In genomic region chr2:46535360-46535759, GRCh38 we compare ENCODE assay signal across 9 cellular contexts. TPM values are rescaled to one million over a fixed set of nuclear protein-coding genes. Genes with fewer than 3 reads are reported as not detected.
DNase-seq lines count a peak whose midpoint lies in the region; ATAC-seq and TF ChIP-seq lines count a peak whose summit lies in the region.
"Had no signal": no experiment of that assay in that cellular context is flagged by ENCODE, and none has a peak within 500 bp of the region (broad histone marks: within the 10 kb centered on the region; RNA-seq: fewer than 3 reads in every experiment).

No MANE protein-coding gene starts in this region.

- H3K27ac ChIP-seq in CD4-positive, CD25-positive, alpha-beta regulatory T cell (ENCODE audit: insufficient read depth, low read length, poor library complexity, severe bottlenecking): peak overlapping the region; percentile 42
- H3K27ac ChIP-seq in uterus: no peak overlapping the region

- peaks cover 10 to 62% (median 26%) of the 10 kb centered on the region in 4 donors for H3K4me1 Mint-ChIP-seq in CD4-positive, CD25-positive, alpha-beta regulatory T cell
- H3K4me1 Mint-ChIP-seq in activated T-helper 17 cell treated with anti-CD3 and anti-CD28 coated beads, Interleukin-2, amount 50 U/mL, for 72 hours: peaks cover 35% of the 10 kb centered on the region

- H3K4me1 ChIP-seq in CD4-positive, CD25-positive, alpha-beta regulatory T cell (ENCODE audit: control insufficient read depth, insufficient read depth, low read length, poor library complexity, severe bottlenecking): peaks cover 15% of the 10 kb centered on the region
- H3K4me1 ChIP-seq in uterus: no peaks in the 10 kb centered on the region

- ATAC-seq in CD4-positive, CD25-positive, alpha-beta regulatory T cell (ENCODE audit: low read depth in 2 of 2): peak; percentile 85 to 86
- ATAC-seq in GM19395 (IDR thresholded peaks at IDR 0.05; ENCODE audit: unreplicated experiment) (peak; percentile 85), HG03442 (IDR thresholded peaks at IDR 0.05; ENCODE audit: unreplicated experiment) (peak; percentile 85)
- ATAC-seq in activated T-helper 17 cell treated with anti-CD3 and anti-CD28 coated beads, Interleukin-2, amount 50 U/mL, for 72 hours (replicated peaks): peak; percentile 98

- TF ChIP-seq CTCF in uterus (IDR thresholded peaks at IDR 0.05): no peak

- H3K9me3 Mint-ChIP-seq in CD4-positive, CD25-positive, alpha-beta regulatory T cell: peaks cover 0 to 2% (median 0%) of the 10 kb centered on the region in 7 donors
- no peaks in the 10 kb centered on the region for H3K9me3 Mint-ChIP-seq in activated T-helper 17 cell treated with anti-CD3 and anti-CD28 coated beads, Interleukin-2, amount 50 U/mL, for 72 hours

- peaks cover 8% of the 10 kb centered on the region for H3K36me3 Mint-ChIP-seq in CD4-positive, CD25-positive, alpha-beta regulatory T cell
- H3K36me3 Mint-ChIP-seq in activated T-helper 17 cell treated with anti-CD3 and anti-CD28 coated beads, Interleukin-2, amount 50 U/mL, for 72 hours (ENCODE audit: low read depth): no peaks in the 10 kb centered on the region

- TF ChIP-seq POLR2A in uterus (IDR thresholded peaks at IDR 0.05): no peak

- H3K36me3 ChIP-seq in CD4-positive, CD25-positive, alpha-beta regulatory T cell (ENCODE audit: control insufficient read depth, insufficient read depth, low read length): no peaks in the 10 kb centered on the region
- H3K36me3 ChIP-seq in uterus: no peaks in the 10 kb centered on the region
- no peaks in the 10 kb centered on the region; the same call in 1 of the 2 replicates for H3K36me3 ChIP-seq in H7 (replicated peaks; ENCODE audit: control insufficient read depth, insufficient read depth, low read length)

- H3K27me3 Mint-ChIP-seq in CD4-positive, CD25-positive, alpha-beta regulatory T cell: no peaks in the 10 kb centered on the region
- no peaks in the 10 kb centered on the region for H3K27me3 Mint-ChIP-seq in activated T-helper 17 cell treated with anti-CD3 and anti-CD28 coated beads, Interleukin-2, amount 50 U/mL, for 72 hours

- peak overlapping the region; percentile 52 for H3K4me3 ChIP-seq in CD4-positive, CD25-positive, alpha-beta regulatory T cell (ENCODE audit: low read depth, low read length)
- H3K4me3 ChIP-seq in uterus: no peak overlapping the region
- no peak overlapping the region for H3K4me3 ChIP-seq in H7 (ENCODE audit: insufficient read depth, low read depth, low read length)

- peak overlapping the region; percentile 81 to 91 (median 87) for H3K27ac Mint-ChIP-seq in CD4-positive, CD25-positive, alpha-beta regulatory T cell
- no peak overlapping the region for H3K27ac Mint-ChIP-seq in activated T-helper 17 cell treated with anti-CD3 and anti-CD28 coated beads, Interleukin-2, amount 50 U/mL, for 72 hours

- DNase-seq in CD4-positive, CD25-positive, alpha-beta regulatory T cell: peak in 2 of 3 donors; percentile 33 to 81
- DNase-seq in hypothalamus (lab: John Stamatoyannopoulos, UW): no peak
- no peak for DNase-seq in uterus
- DNase-seq in H7: no peak
- DNase-seq in HuH-7 (ENCODE audit: low spot score): no peak
- DNase-seq: heart right ventricle had no signal

- no peaks in the 10 kb centered on the region for H3K9me3 ChIP-seq in CD4-positive, CD25-positive, alpha-beta regulatory T cell (ENCODE audit: control insufficient read depth in 2 of 2, low read length in 2 of 2)
- H3K9me3 ChIP-seq in uterus: no peaks in the 10 kb centered on the region

- intact Hi-C loops in uterus (cut with DNase I; ENCODE audit: low total_unique reads): no loop called here

- no peaks in the 10 kb centered on the region for H3K27me3 ChIP-seq in CD4-positive, CD25-positive, alpha-beta regulatory T cell (ENCODE audit: control insufficient read depth, insufficient read depth, low read length)
- H3K27me3 ChIP-seq in uterus: no peaks in the 10 kb centered on the region
- no peaks in the 10 kb centered on the region for H3K27me3 ChIP-seq in H7 (ENCODE audit: control insufficient read depth, insufficient read depth, low read length)
- H3K27me3 ChIP-seq: heart right ventricle had no signal

- H3K4me3 Mint-ChIP-seq in CD4-positive, CD25-positive, alpha-beta regulatory T cell: peak overlapping the region; percentile 17 to 78 (median 31)
- peak overlapping the region; percentile 40 for H3K4me3 Mint-ChIP-seq in activated T-helper 17 cell treated with anti-CD3 and anti-CD28 coated beads, Interleukin-2, amount 50 U/mL, for 72 hours

RNA-seq across cellular contexts. Expression of gene RHOQ, which starts 6.9 kb away (rescaled TPM):
- total RNA-seq in CD4-positive, CD25-positive, alpha-beta regulatory T cell: 16.1 TPM
- polyA plus RNA-seq in CD4-positive, CD25-positive, alpha-beta regulatory T cell: 1 to 10 TPM in 2 of 4 donors, under 1 TPM in 2; 0.60 to 2.2 (median 1.00) TPM
- 1 to 10 TPM; 5.2 to 8.4 TPM for total RNA-seq in activated T-helper 17 cell treated with anti-CD3 and anti-CD28 coated beads, Interleukin-2, amount 50 U/mL, for 72 hours
- 100 to 1,000 TPM in 2 of 4 donors, 10 to 100 TPM in 2; 62.0 to 221 (median 100.0) TPM for total RNA-seq in uterus
- 25.7 and 40.4 TPM in 2 replicates for total RNA-seq in H7 (2014; rRNA removed; shearing (Covaris generic))

RNA-seq across cellular contexts. Expression of gene ATP6V1E2, which starts 7.0 kb away (rescaled TPM):
- total RNA-seq in CD4-positive, CD25-positive, alpha-beta regulatory T cell: 5.5 TPM
- 1 to 10 TPM; 4.9 to 8.5 (median 6.2) TPM for polyA plus RNA-seq in CD4-positive, CD25-positive, alpha-beta regulatory T cell
- 1 to 10 TPM; 2.2 to 5.2 TPM for total RNA-seq in activated T-helper 17 cell treated with anti-CD3 and anti-CD28 coated beads, Interleukin-2, amount 50 U/mL, for 72 hours
- total RNA-seq in uterus: 1 to 10 TPM in 2 of 4 donors, not detected in 2; 4.6 to 5.3 TPM
- total RNA-seq in H7 (2014; rRNA removed; shearing (Covaris generic)): 8.4 and 9.4 TPM in 2 replicates

RNA-seq across cellular contexts. Expression of gene TMEM247, which starts 56.0 kb away (rescaled TPM):
- total RNA-seq in CD4-positive, CD25-positive, alpha-beta regulatory T cell: not detected
- not detected for polyA plus RNA-seq in CD4-positive, CD25-positive, alpha-beta regulatory T cell
- total RNA-seq in activated T-helper 17 cell treated with anti-CD3 and anti-CD28 coated beads, Interleukin-2, amount 50 U/mL, for 72 hours: not detected
- total RNA-seq in uterus: not detected
- not detected in 2 replicates for total RNA-seq in H7 (2014; rRNA removed; shearing (Covaris generic))
- total RNA-seq: heart right ventricle had no signal
- polyA plus RNA-seq: heart right ventricle had no signal

Comparison
In these comparisons a context has a peak if more than half of its experiments do, and no peak if none do; other contexts are left out.
1. DNase-seq: peak in CD4-positive, CD25-positive, alpha-beta regulatory T cell (2 of 3); none in hypothalamus (0 of 51), uterus (0 of 2), H7 (single experiment) and HuH-7 (single experiment).
2. Peak in every context shown above with its lines, with median percentiles within 50 percentile points of each other: ATAC-seq.